In the genomic region with DNA sequence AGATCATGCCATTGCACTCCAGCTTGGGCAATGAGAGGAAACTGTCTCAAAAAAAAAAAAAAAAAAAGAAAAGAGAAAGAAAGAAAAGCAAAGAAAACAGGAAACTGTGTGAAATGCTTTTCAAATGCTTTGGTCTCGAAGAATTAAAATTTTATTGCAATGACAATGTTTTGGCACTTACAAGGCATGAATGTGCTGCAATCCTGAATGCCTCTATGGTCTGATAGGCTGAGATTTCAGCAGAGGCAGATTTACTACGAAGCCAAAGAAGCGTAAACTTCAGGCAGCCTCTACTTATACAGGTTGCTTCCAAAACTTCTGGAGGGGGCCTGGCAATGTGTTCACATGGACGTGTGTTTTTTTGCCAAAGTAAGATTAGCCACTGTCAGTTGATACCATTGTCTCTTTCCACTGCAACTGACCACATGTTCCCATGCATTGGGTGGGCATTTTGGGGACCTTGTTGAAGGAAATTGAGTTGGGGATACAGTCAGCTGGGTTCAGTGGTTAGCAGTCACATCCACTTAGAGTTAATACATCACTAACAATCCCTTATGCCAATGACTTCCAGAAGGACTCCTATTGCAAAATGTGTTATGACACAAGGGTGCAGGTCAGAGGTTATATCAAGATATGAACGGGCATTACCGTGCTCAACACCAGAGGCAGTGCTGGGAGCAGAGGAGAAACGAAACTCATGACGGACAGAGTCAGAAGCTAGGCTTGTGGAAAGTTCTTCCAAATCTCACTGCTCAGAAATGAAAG, we compare ENCODE assay signal across 12 cellular contexts. TPM values are rescaled to one million over a fixed set of nuclear protein-coding genes. Genes with fewer than 3 reads are reported as not detected.
A peak's percentile ranks its signal among the peaks of the same experiment; 100 is the strongest.
DNase-seq lines count a peak whose midpoint lies in the region; ATAC-seq, FAIRE-seq and TF ChIP-seq lines count a peak whose summit lies in the region.
"Had no signal": no experiment of that assay in that cellular context is flagged by ENCODE, and none has a peak within 500 bp of the region (broad histone marks: within the 10 kb centered on the region; RNA-seq: fewer than 3 reads in every experiment).

No MANE protein-coding gene starts in this region.

- intact Hi-C loops in stomach (cut with DNase I; ENCODE audit: low total_unique reads), result no loop called here

- H3K27me3 ChIP-seq in hepatocyte (no peaks in the 10 kb centered on the region), small intestine (ENCODE audit: control insufficient read depth in 2 of 2, insufficient read depth in 2 of 2, low read length in 2 of 2) (no peaks in the 10 kb centered on the region), stomach (no peaks in the 10 kb centered on the region)

- 68% methylated on average over 8 of the region's 8 CpGs for WGBS in hepatocyte (ENCODE audit: low lambda C conversion rate, missing lambda C conversion rate)
- 50 to 64% (median 59%) methylated on average over 8 of the region's 8 CpGs for WGBS in small intestine, 3 donors
- WGBS in stomach, 5 donors, result 62 to 71% (median 64%) methylated on average over 8 of the region's 8 CpGs

- H3K9ac ChIP-seq in SK-N-MC (ENCODE audit: insufficient read length), result no peak overlapping the region
- H3K9ac ChIP-seq: KMS-11 had no signal

- peak overlapping the region; percentile 9; the same call in 1 of the 2 replicates for H3K27ac ChIP-seq in SK-N-MC
- peak overlapping the region; percentile 49 for H3K27ac ChIP-seq in hepatocyte
- no peak overlapping the region for H3K27ac ChIP-seq in small intestine (ENCODE audit: low read depth in 1 of 2, low read length in 1 of 2)
- no peak overlapping the region for H3K27ac ChIP-seq in stomach
- H3K27ac ChIP-seq: KMS-11 had no signal

- DNase-seq in GM19239 (ENCODE audit: insufficient read length, low spot score), result no peak
- DNase-seq in SK-N-MC (ENCODE audit: low read depth, low spot score), result peak; percentile 42
- peak; percentile 57 for DNase-seq in hepatocyte (ENCODE audit: low spot score)
- DNase-seq in small intestine, result peak; percentile 91
- DNase-seq in stomach, result no peak
- DNase-seq in NCI-H1436 treated with DMSO at 0.1 percent for 48 hours (lab: John Stamatoyannopoulos, UW), result no peak
- DNase-seq: activated T-cell treated with anti-CD3 and anti-CD28 coated beads, Interleukin-2, amount 50 U/mL, for 1 hour; islet precursor cell; NCI-H2227 treated with DMSO at 0.1 percent for 48 hours had no signal

- ATAC-seq in stimulated activated memory B cell treated with anti-CD40 and anti-IgM and Interleukin-4, amounts not matched to agents 10 μg/mL and 1 μg/mL and 100 μg/mL, for 72 hours, result no peak

- H3K9me2 ChIP-seq in hepatocyte (replicated peaks; ENCODE audit: insufficient read depth), result no peaks in the 10 kb centered on the region

- no peaks in the 10 kb centered on the region for H3K9me3 Mint-ChIP-seq in stimulated activated memory B cell treated with anti-CD40 and anti-IgM and Interleukin-4, amounts not matched to agents 10 μg/mL and 1 μg/mL and 100 μg/mL, for 72 hours

- peaks cover 10% of the 10 kb centered on the region for H3K27me3 Mint-ChIP-seq in stimulated activated memory B cell treated with anti-CD40 and anti-IgM and Interleukin-4, amounts not matched to agents 10 μg/mL and 1 μg/mL and 100 μg/mL, for 72 hours

- no peak for TF ChIP-seq POLR2A in stomach (IDR thresholded peaks at IDR 0.05)

- no peaks in the 10 kb centered on the region for H3K9me3 ChIP-seq in SK-N-MC (ENCODE audit: low read depth, low read length)
- no peaks in the 10 kb centered on the region for H3K9me3 ChIP-seq in hepatocyte (ENCODE audit: low read depth)
- H3K9me3 ChIP-seq in small intestine (ENCODE audit: control insufficient read depth, low read depth), result no peaks in the 10 kb centered on the region
- H3K9me3 ChIP-seq in stomach, result no peaks in the 10 kb centered on the region
- H3K9me3 ChIP-seq: Caco-2 had no signal

- peaks cover 54% of the 10 kb centered on the region for H3K79me2 ChIP-seq in hepatocyte

- no peak overlapping the region for H3K4me3 Mint-ChIP-seq in stimulated activated memory B cell treated with anti-CD40 and anti-IgM and Interleukin-4, amounts not matched to agents 10 μg/mL and 1 μg/mL and 100 μg/mL, for 72 hours

- peaks cover 8% of the 10 kb centered on the region for H4K20me1 ChIP-seq in hepatocyte (ENCODE audit: insufficient read depth, poor library complexity, severe bottlenecking)

- no peak overlapping the region for H2AFZ ChIP-seq in hepatocyte

- H3K4me3 ChIP-seq in SK-N-MC, result 0 out of 2 replicates have a peak overlapping the region, but pooled peaks have one; percentile 8
- no peak overlapping the region for H3K4me3 ChIP-seq in hepatocyte
- no peak overlapping the region for H3K4me3 ChIP-seq in small intestine (ENCODE audit: low read depth in 1 of 2, low read length in 2 of 2)
- H3K4me3 ChIP-seq in stomach, result no peak overlapping the region

- no peaks in the 10 kb centered on the region for H3K36me3 Mint-ChIP-seq in stimulated activated memory B cell treated with anti-CD40 and anti-IgM and Interleukin-4, amounts not matched to agents 10 μg/mL and 1 μg/mL and 100 μg/mL, for 72 hours

- no peak overlapping the region for H3K27ac Mint-ChIP-seq in stimulated activated memory B cell treated with anti-CD40 and anti-IgM and Interleukin-4, amounts not matched to agents 10 μg/mL and 1 μg/mL and 100 μg/mL, for 72 hours

- peaks cover 11% of the 10 kb centered on the region for H3K4me1 ChIP-seq in hepatocyte (ENCODE audit: insufficient read depth)
- H3K4me1 ChIP-seq in small intestine (ENCODE audit: control insufficient read depth in 2 of 2, insufficient read depth in 1 of 2, low read depth in 1 of 2, low read length in 1 of 2), result peaks cover 0 to 3% of the 10 kb centered on the region in 2 donors
- H3K4me1 ChIP-seq in stomach, result peaks cover 0 to 10% (median 3%) of the 10 kb centered on the region in 4 donors

- peak; percentile 59 for FAIRE-seq in GM19239 (lab: Jason Lieb, UNC)
- FAIRE-seq in small intestine (lab: Jason Lieb, UNC), result no peak

- peaks cover 16% of the 10 kb centered on the region for H3K4me1 Mint-ChIP-seq in stimulated activated memory B cell treated with anti-CD40 and anti-IgM and Interleukin-4, amounts not matched to agents 10 μg/mL and 1 μg/mL and 100 μg/mL, for 72 hours

- TF ChIP-seq CTCF in hepatocyte (IDR thresholded peaks at IDR 0.05; ENCODE audit: poor library complexity), result no peak
- no peak for TF ChIP-seq CTCF in stomach (IDR thresholded peaks at IDR 0.05)

- TF ChIP-seq EP300 in stomach (IDR thresholded peaks at IDR 0.05), result no peak

- H3K4me2 ChIP-seq in hepatocyte, result no peak overlapping the region
- H3K4me2 ChIP-seq: KMS-11 had no signal

- H3K36me3 ChIP-seq in SK-N-MC (ENCODE audit: insufficient read depth, low read length), result no peaks in the 10 kb centered on the region
- H3K36me3 ChIP-seq in hepatocyte (replicated peaks; ENCODE audit: insufficient read depth, low read depth), result no peaks in the 10 kb centered on the region
- no peaks in the 10 kb centered on the region for H3K36me3 ChIP-seq in small intestine (ENCODE audit: control insufficient read depth in 2 of 2, insufficient read depth in 2 of 2, low read length in 2 of 2)
- no peaks in the 10 kb centered on the region for H3K36me3 ChIP-seq in stomach

RNA-seq across cellular contexts. Expression of a gene that starts 48.8 kb away (rescaled TPM):
- total RNA-seq in hepatocyte, result 8.8 and 12.4 TPM in 2 replicates
- polyA plus RNA-seq in hepatocyte, result 14.3 and 16.5 TPM in 2 replicates
- polyA plus RNA-seq in small intestine, result 10 to 100 TPM in 2 of 3 donors, 1 to 10 TPM in 1; 5.9 to 25.1 (median 21.0) TPM
- total RNA-seq in stomach, result 10 to 100 TPM in 2 of 5 donors, 1 to 10 TPM in 2, under 1 TPM in 1; 0.58 to 12.7 (median 6.4) TPM
- 1 to 10 TPM; 1.2 to 2.0 (median 1.9) TPM for polyA plus RNA-seq in stomach

Comparison
In these comparisons a context has a peak if more than half of its experiments do, and no peak if none do; other contexts are left out.
1. DNase-seq: peak in SK-N-MC (single experiment), hepatocyte (single experiment) and small intestine (single experiment); none in GM19239 (single experiment), stomach (single experiment) and NCI-H1436 treated with DMSO at 0.1 percent for 48 hours (single experiment).
2. H3K27ac ChIP-seq: peak in SK-N-MC (single experiment) and hepatocyte (single experiment); none in small intestine (0 of 2) and stomach (0 of 5).